Comparison of ENCODE assay signal across 19 cellular contexts in the genomic region with DNA sequence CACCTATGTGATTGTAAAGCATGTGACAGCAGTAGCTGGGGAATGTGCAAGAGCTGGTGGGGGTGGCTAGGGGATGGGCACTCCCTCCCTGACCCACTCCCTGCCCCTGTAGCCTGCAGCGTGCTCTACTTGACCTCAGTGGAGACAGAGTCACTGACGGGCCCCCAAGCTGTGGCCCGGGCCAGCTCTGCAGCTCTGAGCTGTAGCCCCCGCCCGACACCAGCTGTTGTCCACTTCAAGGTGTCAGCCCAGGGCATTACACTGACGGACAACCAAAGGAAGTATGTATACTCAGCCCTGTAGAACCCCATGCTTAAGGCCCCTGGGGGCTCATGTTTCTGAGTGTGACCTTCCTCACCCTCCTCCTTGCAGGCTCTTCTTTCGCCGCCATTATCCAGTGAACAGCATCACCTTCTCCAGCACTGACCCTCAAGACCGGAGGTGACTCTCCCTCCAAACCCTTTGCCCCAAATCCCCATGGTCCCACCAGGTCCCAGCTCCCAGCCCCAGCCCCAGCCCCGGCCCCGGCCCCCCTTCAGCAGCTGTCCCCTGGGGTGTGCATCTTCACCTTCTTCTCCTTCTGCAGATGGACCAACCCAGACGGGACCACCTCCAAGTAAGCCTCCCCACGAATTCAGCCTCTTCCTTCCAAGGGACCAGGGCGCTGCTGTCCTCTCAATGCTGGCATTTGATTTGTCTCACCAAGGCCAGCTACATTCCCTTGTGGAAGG. TPM values are rescaled to one million over a fixed set of nuclear protein-coding genes. Genes with fewer than 3 reads are reported as not detected.
DNase-seq lines count a peak whose midpoint lies in the region; ATAC-seq and TF ChIP-seq lines count a peak whose summit lies in the region.
"Had no signal": no experiment of that assay in that cellular context is flagged by ENCODE, and none has a peak within 500 bp of the region (broad histone marks: within the 10 kb centered on the region; RNA-seq: fewer than 3 reads in every experiment).

No MANE protein-coding gene starts in this region.

- H3K4me1 ChIP-seq in SK-N-SH (ENCODE audit: control insufficient read depth in 1 of 2, insufficient read depth in 2 of 2, low read depth in 1 of 2, low read length in 1 of 2) (peaks cover 17 to 22% of the 10 kb centered on the region in 2 experiments; a peak in 3 of 4 replicates), endodermal cell (ENCODE audit: control insufficient read depth, insufficient read depth, low read length) (no peaks in the 10 kb centered on the region), mucosa of rectum (ENCODE audit: control insufficient read depth in 2 of 2, insufficient read depth in 2 of 2, low read length in 2 of 2) (peaks cover 14 to 15% of the 10 kb centered on the region in 2 donors)

- H3K27me3 Mint-ChIP-seq in endodermal cell (ENCODE audit: insufficient read depth) = peaks cover 6% of the 10 kb centered on the region
- H3K27me3 Mint-ChIP-seq: activated CD4-positive, alpha-beta T cell treated with anti-CD3 and anti-CD28 coated beads, Interleukin-2, amount 10 ng/mL, durations not matched to agents 7 days and 5 days; T-helper 17 cell had no signal

- no peaks in the 10 kb centered on the region for H3K9me2 ChIP-seq in SK-N-SH

- no peaks in the 10 kb centered on the region for H3K79me2 ChIP-seq in SK-N-SH (ENCODE audit: insufficient read depth)

- DNase-seq in SK-N-SH (peak; percentile 6), endodermal cell (peak; percentile 45), NCI-H2081 treated with DMSO at 0.1 percent for 48 hours (lab: John Stamatoyannopoulos, UW) (no peak), NCI-H128 (lab: John Stamatoyannopoulos, UW; ENCODE audit: unreplicated experiment) (no peak)
- DNase-seq in stimulated activated CD4-positive, alpha-beta T cell treated with anti-CD3 and anti-CD28 coated beads, Interleukin-2, amount 100 ng/mL, for 24 hours = no peak
- DNase-seq: activated CD4-positive, alpha-beta T cell treated with anti-CD3 and anti-CD28 coated beads, Interleukin-2, amount 10 ng/mL, durations not matched to agents 7 days and 5 days; activated gamma-delta T cell; H9; KBM-7; NCI-H1436 treated with DMSO at 0.1 percent for 48 hours; NCI-H526; stimulated activated CD4-positive, alpha-beta T cell treated with anti-CD3 and anti-CD28 coated beads, Interleukin-4, amount 100 ng/mL, for 4 hours; stimulated activated naive CD4-positive, alpha-beta T cell; T-helper 17 cell had no signal

- H3K9ac ChIP-seq in SK-N-SH = no peak overlapping the region
- no peak overlapping the region for H3K9ac ChIP-seq in endodermal cell (ENCODE audit: extremely low read depth, low read length, poor library complexity, severe bottlenecking)
- H3K9ac ChIP-seq in mucosa of rectum (ENCODE audit: low read depth in 1 of 2, low read length in 2 of 2) = no peak overlapping the region

- POLR2A ChIA-PET in SK-N-SH (lab: Yijun Ruan, JAX) = interaction anchor here (1.0 kb wide), 1 partner anchor 16 kb away, joined by 3 read pairs; a partner anchor contains a TSS

- no peak overlapping the region for H3K4me2 ChIP-seq in SK-N-SH

- ATAC-seq in SK-N-SH treated with all-trans-retinoic acid at 6 μM for 48 hours = no peak
- ATAC-seq: T-helper 17 cell had no signal

- CTCF ChIA-PET in SK-N-SH (lab: Yijun Ruan, JAX) = interaction anchor here (0.8 to 14.5 kb wide), 7 partner anchors 10 to 226 kb away, joined by 3 to 385 read pairs (median 96); a partner anchor contains a TSS

- H3K4me3 Mint-ChIP-seq in endodermal cell = no peak overlapping the region
- H3K4me3 Mint-ChIP-seq: activated CD4-positive, alpha-beta T cell treated with anti-CD3 and anti-CD28 coated beads, Interleukin-2, amount 10 ng/mL, durations not matched to agents 7 days and 5 days; H9; mesothelial cell of epicardium; T-helper 17 cell had no signal

- H3K27ac Mint-ChIP-seq in endodermal cell = no peak overlapping the region
- H3K27ac Mint-ChIP-seq: activated CD4-positive, alpha-beta T cell treated with anti-CD3 and anti-CD28 coated beads, Interleukin-2, amount 10 ng/mL, durations not matched to agents 7 days and 5 days; H9; mesothelial cell of epicardium; T-helper 17 cell had no signal

- H3K27me3 ChIP-seq in SK-N-SH (ENCODE audit: insufficient read depth) (no peaks in the 10 kb centered on the region), endodermal cell (ENCODE audit: control insufficient read depth, insufficient read depth, low read length, poor library complexity, severe bottlenecking) (no peaks in the 10 kb centered on the region), mucosa of rectum (ENCODE audit: control insufficient read depth in 2 of 2, insufficient read depth in 2 of 2, low read length in 2 of 2) (no peaks in the 10 kb centered on the region)

- H3K27ac ChIP-seq in SK-N-SH (ENCODE audit: low read depth in 2 of 2, low read length in 1 of 2) (peak overlapping the region in 1 of 2 experiments; percentile 66; a peak in 1 of 4 replicates), endodermal cell (ENCODE audit: low read depth, low read length) (no peak overlapping the region), mucosa of rectum (ENCODE audit: low read depth in 2 of 2, low read length in 2 of 2) (peak overlapping the region; percentile 15 to 38), temporal lobe (ENCODE audit: low read depth, low read length) (peak overlapping the region; percentile 65)
- H3K27ac ChIP-seq: 22Rv1 had no signal

- 93% methylated on average over 13 of the region's 14 CpGs for WGBS in SK-N-SH (ENCODE audit: low lambda C conversion rate)
- WGBS in endodermal cell (ENCODE audit: insufficient coverage in 1 of 2, insufficient read length in 1 of 2), 2 experiments = 89 to 92% methylated on average over 11 to 13 of the region's 14 CpGs

- peaks cover 9% of the 10 kb centered on the region for H3K4me1 Mint-ChIP-seq in endodermal cell

- peaks cover 22% of the 10 kb centered on the region for H3K36me3 Mint-ChIP-seq in endodermal cell (ENCODE audit: low read depth)

- no peaks in the 10 kb centered on the region for H4K20me1 ChIP-seq in SK-N-SH (ENCODE audit: insufficient read depth)

- TF ChIP-seq RAD21 in SK-N-SH (IDR thresholded peaks at IDR 0.05; ENCODE audit: low read length) = no peak

- peaks cover 36% of the 10 kb centered on the region for H3F3A ChIP-seq in SK-N-SH (replicated peaks; ENCODE audit: insufficient read depth)

- no peak for TF ChIP-seq CTCF in SK-N-SH (IDR thresholded peaks at IDR 0.05)
- TF ChIP-seq CTCF in endodermal cell (conservative IDR thresholded peaks at IDR 0.05) = peak; percentile 29

- H3K9me3 ChIP-seq in SK-N-SH (no peaks in the 10 kb centered on the region), endodermal cell (ENCODE audit: control insufficient read depth, low read length) (no peaks in the 10 kb centered on the region), mucosa of rectum (ENCODE audit: control insufficient read depth in 2 of 2, low read length in 2 of 2) (no peaks in the 10 kb centered on the region)

- H3K36me3 ChIP-seq in SK-N-SH (replicated peaks in 1 of 2; ENCODE audit: control insufficient read depth in 1 of 2, insufficient read depth in 2 of 2, low read length in 1 of 2) (peaks cover 16 to 38% of the 10 kb centered on the region in 2 experiments), endodermal cell (ENCODE audit: control insufficient read depth, insufficient read depth, low read length) (peaks cover 10% of the 10 kb centered on the region), mucosa of rectum (ENCODE audit: control insufficient read depth in 2 of 2, insufficient read depth in 2 of 2, low read length in 2 of 2) (peaks cover 10 to 44% of the 10 kb centered on the region in 2 donors)

- no peaks in the 10 kb centered on the region for H3K9me3 Mint-ChIP-seq in endodermal cell
- H3K9me3 Mint-ChIP-seq: activated CD4-positive, alpha-beta T cell treated with anti-CD3 and anti-CD28 coated beads, Interleukin-2, amount 10 ng/mL, durations not matched to agents 7 days and 5 days; H9; mesothelial cell of epicardium had no signal

- TF ChIP-seq EP300 in SK-N-SH (IDR thresholded peaks at IDR 0.05; ENCODE audit: borderline replicate concordance in 1 of 2, low read depth in 1 of 2, low read length in 1 of 2) = no peak

- H3K4me3 ChIP-seq in SK-N-SH (ENCODE audit: low read depth in 2 of 2, low read length in 1 of 2) = no peak overlapping the region
- no peak overlapping the region for H3K4me3 ChIP-seq in endodermal cell (ENCODE audit: low read length)
- H3K4me3 ChIP-seq in mucosa of rectum (ENCODE audit: low read length in 2 of 2) = no peak overlapping the region

- no peak overlapping the region for H2AFZ ChIP-seq in SK-N-SH (ENCODE audit: low read depth)

TF ChIP-seq in SK-N-SH, 30 proteins besides CTCF, POLR2A, EP300 and RAD21 (continues in another document):
- no peak for TF ChIP-seq EZH2phosphoT487 (IDR thresholded peaks at IDR 0.05; ENCODE audit: borderline replicate concordance, low read depth)

RNA-seq across cellular contexts. Expression of a gene that starts 13.3 kb away (rescaled TPM):
- 32.7 and 50.0 TPM in 2 replicates for polyA plus RNA-seq in SK-N-SH (2012; rRNA removed)
- 9.6 and 17.3 TPM in 2 replicates for polyA plus RNA-seq in SK-N-SH (2012; cell fraction: cytosol; rRNA removed)
- 225 and 321 TPM in 2 replicates for polyA plus RNA-seq in SK-N-SH (2012; cell fraction: nucleus; rRNA removed)
- total RNA-seq in endodermal cell (10 to 100 TPM; 10.2 to 12.6 TPM), temporal lobe (13.5 TPM)
- 9.5 TPM for polyA plus RNA-seq in endodermal cell (2013, experiment 1 of 2)
- polyA plus RNA-seq in endodermal cell (2013, experiment 2 of 2) = 9.6 TPM

RNA-seq across cellular contexts. Expression of a gene that starts 16.0 kb away (rescaled TPM):
- polyA plus RNA-seq in SK-N-SH (2012; rRNA removed) = 20.3 and 25.8 TPM in 2 replicates
- 14.7 and 19.4 TPM in 2 replicates for polyA plus RNA-seq in SK-N-SH (2012; cell fraction: cytosol; rRNA removed)
- polyA plus RNA-seq in SK-N-SH (2012; cell fraction: nucleus; rRNA removed) = 20.4 and 23.9 TPM in 2 replicates
- total RNA-seq in endodermal cell = 10 to 100 TPM; 13.0 to 18.4 TPM
- polyA plus RNA-seq in endodermal cell (2013, experiment 1 of 2) = 6.8 TPM
- polyA plus RNA-seq in endodermal cell (2013, experiment 2 of 2) = 7.2 TPM
- 22.9 TPM for total RNA-seq in temporal lobe

RNA-seq across cellular contexts. Expression of a gene that starts 34.3 kb away (rescaled TPM):
- 290 and 570 TPM in 2 replicates for polyA plus RNA-seq in SK-N-SH (2012; rRNA removed)
- 204 and 327 TPM in 2 replicates for polyA plus RNA-seq in SK-N-SH (2012; cell fraction: cytosol; rRNA removed)
- polyA plus RNA-seq in SK-N-SH (2012; cell fraction: nucleus; rRNA removed) = 223 and 345 TPM in 2 replicates
- total RNA-seq in endodermal cell (10 to 100 TPM; 21.7 to 48.4 TPM), temporal lobe (6.4 TPM)
- 13.5 TPM for polyA plus RNA-seq in endodermal cell (2013, experiment 1 of 2)
- 23.1 TPM for polyA plus RNA-seq in endodermal cell (2013, experiment 2 of 2)

RNA-seq across cellular contexts. Expression of a gene that starts 40.1 kb away (rescaled TPM):
- polyA plus RNA-seq in SK-N-SH (2012; rRNA removed) = 0.13 and 0.18 TPM in 2 replicates
- 0.04 and 0.06 TPM in 2 replicates for polyA plus RNA-seq in SK-N-SH (2012; cell fraction: cytosol; rRNA removed)
- 0.40 and 0.58 TPM in 2 replicates for polyA plus RNA-seq in SK-N-SH (2012; cell fraction: nucleus; rRNA removed)
- under 1 TPM; 0.46 to 0.71 TPM for total RNA-seq in endodermal cell
- 0.28 TPM for polyA plus RNA-seq in endodermal cell (2013, experiment 1 of 2)
- 0.21 TPM for polyA plus RNA-seq in endodermal cell (2013, experiment 2 of 2)
- not detected for total RNA-seq in temporal lobe
- total RNA-seq: H9 had no signal

RNA-seq across cellular contexts. Expression of a gene that starts 56.9 kb away (rescaled TPM):
- polyA plus RNA-seq in SK-N-SH (2012; rRNA removed) = 267 and 292 TPM in 2 replicates
- polyA plus RNA-seq in SK-N-SH (2012; cell fraction: cytosol; rRNA removed) = 346 and 371 TPM in 2 replicates
- polyA plus RNA-seq in SK-N-SH (2012; cell fraction: nucleus; rRNA removed) = 127 and 164 TPM in 2 replicates
- total RNA-seq in endodermal cell (100 to 1,000 TPM; 596 to 655 TPM), temporal lobe (611 TPM)
- 388 TPM for polyA plus RNA-seq in endodermal cell (2013, experiment 1 of 2)
- 341 TPM for polyA plus RNA-seq in endodermal cell (2013, experiment 2 of 2)

Comparison
In these comparisons a context has a peak if more than half of its experiments do, and no peak if none do; other contexts are left out.
1. DNase-seq: peak in SK-N-SH (single experiment) and endodermal cell (single experiment); none in NCI-H2081 treated with DMSO at 0.1 percent for 48 hours (single experiment), NCI-H128 (single experiment) and stimulated activated CD4-positive, alpha-beta T cell treated with anti-CD3 and anti-CD28 coated beads, Interleukin-2, amount 100 ng/mL, for 24 hours (0 of 2).